ENCODE assay signal across 28 cellular contexts in genomic region chr6:145906144-145906543, GRCh38.
"Had no signal": no experiment of that assay in that cellular context is flagged by ENCODE, and none has a peak within 500 bp of the region (broad histone marks: within the 10 kb centered on the region; RNA-seq: fewer than 3 reads in every experiment).

No MANE protein-coding gene starts in this region.

- H3K27me3 ChIP-seq: brain microvascular endothelial cell, heart left ventricle, pancreas, right atrium auricular region, suprapubic skin, tibial artery had no signal

- DNase-seq: activated B cell treated with CpG ODN at 0.5 μM for 24 hours; activated naive CD8-positive, alpha-beta T cell treated with anti-CD3 and anti-CD28 coated beads, Interleukin-2, amount 10 ng/mL, durations not matched to agents 7 days and 5 days; activated T-cell treated with anti-CD3 and anti-CD28 coated beads, Interleukin-2, amount 50 U/mL, for 1 hour; amniotic stem cell; brain microvascular endothelial cell; cortex of kidney; effector memory CD8-positive, alpha-beta T cell; foreskin fibroblast; heart left ventricle; hypothalamus; immature natural killer cell; kidney; left colon; mammary epithelial cell; naive thymus-derived CD4-positive, alpha-beta T cell; nucleus accumbens; pancreas; stimulated activated CD4-positive, alpha-beta T cell treated with anti-CD3 and anti-CD28 coated beads, Interleukin-1b, Interleukin-23, amount 100 ng/mL, for 48 hours; stimulated activated CD4-positive, alpha-beta T cell treated with anti-CD3 and anti-CD28 coated beads, Interleukin-4, amount 100 ng/mL, for 4 hours; stimulated activated CD8-positive, alpha-beta memory T cell treated with anti-CD3 and anti-CD28 coated beads, Interleukin-4, amount 100 ng/mL, for 48 hours; stimulated activated naive CD4-positive, alpha-beta T cell; tibial artery had no signal

- ATAC-seq: effector memory CD8-positive, alpha-beta T cell; heart left ventricle; left colon; naive thymus-derived CD4-positive, alpha-beta T cell; pancreas had no signal

- H3K4me3 ChIP-seq: heart left ventricle, pancreas, right atrium auricular region, smooth muscle cell, suprapubic skin, tibial artery had no signal

- H3K27ac Mint-ChIP-seq: activated B cell treated with CpG ODN at 0.5 μM for 24 hours; activated naive CD8-positive, alpha-beta T cell treated with anti-CD3 and anti-CD28 coated beads, Interleukin-2, amount 10 ng/mL, durations not matched to agents 7 days and 5 days; activated T-helper 2 cell treated with anti-CD3 and anti-CD28 coated beads, Interferon-gamma antibody, Interleukin-2, Interleukin-4, amounts not matched to agents 10 μg/mL and 5 μg/mL and 100 μg/mL, durations not matched to agents 14 hours and 24 hours and 36 hours; mesothelial cell of epicardium had no signal

- H3K9me3 ChIP-seq: heart left ventricle, pancreas, right atrium auricular region, suprapubic skin, tibial artery had no signal

- H3K9me3 Mint-ChIP-seq: activated B cell treated with CpG ODN at 0.5 μM for 24 hours; activated T-helper 2 cell treated with anti-CD3 and anti-CD28 coated beads, Interferon-gamma antibody, Interleukin-2, Interleukin-4, amounts not matched to agents 10 μg/mL and 5 μg/mL and 100 μg/mL, durations not matched to agents 14 hours and 24 hours and 36 hours; effector memory CD8-positive, alpha-beta T cell; immature natural killer cell; neural crest cell had no signal

- H3K4me1 ChIP-seq: pancreas, right atrium auricular region, suprapubic skin had no signal

- H3K4me1 Mint-ChIP-seq: mesothelial cell of epicardium had no signal

- H3K27ac ChIP-seq: brain microvascular endothelial cell, heart left ventricle, pancreas, right atrium auricular region, suprapubic skin, tibial artery had no signal

- H3K4me3 Mint-ChIP-seq: activated B cell treated with CpG ODN at 0.5 μM for 24 hours; activated naive CD8-positive, alpha-beta T cell treated with anti-CD3 and anti-CD28 coated beads, Interleukin-2, amount 10 ng/mL, durations not matched to agents 7 days and 5 days; effector memory CD8-positive, alpha-beta T cell; immature natural killer cell; mesothelial cell of epicardium; naive thymus-derived CD4-positive, alpha-beta T cell; neural crest cell had no signal

- H3K27me3 Mint-ChIP-seq: activated B cell treated with CpG ODN at 0.5 μM for 24 hours; activated naive CD8-positive, alpha-beta T cell treated with anti-CD3 and anti-CD28 coated beads, Interleukin-2, amount 10 ng/mL, durations not matched to agents 7 days and 5 days; effector memory CD8-positive, alpha-beta T cell; naive thymus-derived CD4-positive, alpha-beta T cell had no signal

- H3K4me2 ChIP-seq: smooth muscle cell had no signal
